In genomic region chr2:158586491-158586890, GRCh38 we compare ENCODE assay signal across 16 cellular contexts.
DNase-seq lines count a peak whose midpoint lies in the region; ATAC-seq, FAIRE-seq and TF ChIP-seq lines count a peak whose summit lies in the region.
"Had no signal": no experiment of that assay in that cellular context is flagged by ENCODE, and none has a peak within 500 bp of the region (broad histone marks: within the 10 kb centered on the region; RNA-seq: fewer than 3 reads in every experiment).

No MANE protein-coding gene starts in this region.

- TF ChIP-seq CTCF in AG04449 (IDR thresholded peaks at IDR 0.05; ENCODE audit: insufficient read depth, low read length, missing control alignments) (no peak), foreskin keratinocyte (conservative IDR thresholded peaks at IDR 0.05) (no peak)

- no peak for ATAC-seq in foreskin keratinocyte
- ATAC-seq in HG03354 (IDR thresholded peaks at IDR 0.05; ENCODE audit: poor library complexity, severe bottlenecking, unreplicated experiment): no peak
- no peak for ATAC-seq in GM18867 (IDR thresholded peaks at IDR 0.05; ENCODE audit: unreplicated experiment)
- ATAC-seq in Right ventricle myocardium inferior: no peak
- ATAC-seq: activated CD8-positive, alpha-beta memory T cell treated with anti-CD3 and anti-CD28 coated beads, Interleukin-2, amount 10 ng/mL, durations not matched to agents 7 days and 5 days; stimulated activated effector memory CD8-positive, alpha-beta T cell treated with anti-CD3 and anti-CD28 coated beads, Interleukin-12 subunit alpha, Interleukin-12 subunit beta, amount 100 ng/mL, for 72 hours had no signal

- FAIRE-seq in H54 (lab: Jason Lieb, UNC): peak; percentile 20
- FAIRE-seq: GM18507 had no signal

- H3K27ac ChIP-seq in foreskin keratinocyte: no peak overlapping the region
- H3K27ac ChIP-seq: BLaER1, esophagus squamous epithelium, prostate gland, SJCRH30 had no signal

- no peaks in the 10 kb centered on the region for H3K27me3 ChIP-seq in foreskin keratinocyte
- H3K27me3 ChIP-seq: BLaER1, esophagus squamous epithelium, SJCRH30 had no signal

- no peaks in the 10 kb centered on the region for H3K4me1 ChIP-seq in foreskin keratinocyte
- H3K4me1 ChIP-seq: esophagus squamous epithelium, prostate gland, SJCRH30 had no signal

- H3K4me3 ChIP-seq in AG04449 (ENCODE audit: low read depth, low read length): no peak overlapping the region
- H3K4me3 ChIP-seq: BLaER1, esophagus squamous epithelium, prostate gland, SJCRH30 had no signal

- no peak for TF ChIP-seq POLR2A in H54 (IDR thresholded peaks at IDR 0.05; ENCODE audit: low read depth, low read length)

- intact Hi-C loops in Right ventricle myocardium inferior (cut with DNase I): no loop called here

- peak; percentile 66 for DNase-seq in AG04449 (ENCODE audit: low read depth, low spot score)
- DNase-seq in H54 (ENCODE audit: insufficient read length, low spot score): no peak
- DNase-seq in amniotic stem cell (lab: John Stamatoyannopoulos, UW): peak; percentile 30
- peak; percentile 19 to 28 for DNase-seq in foreskin keratinocyte
- no peak for DNase-seq in NCI-H2171 treated with DMSO at 0.1 percent for 48 hours (lab: John Stamatoyannopoulos, UW)
- DNase-seq in Right ventricle myocardium inferior (ENCODE audit: missing footprints): no peak
- DNase-seq: activated CD8-positive, alpha-beta memory T cell treated with anti-CD3 and anti-CD28 coated beads, Interleukin-2, amount 10 ng/mL, durations not matched to agents 7 days and 5 days; esophagus squamous epithelium; SJCRH30; stimulated activated CD4-positive, alpha-beta T cell treated with anti-CD3 and anti-CD28 coated beads, Interleukin-2, amount 100 ng/mL, for 48 hours had no signal

- CTCF ChIA-PET in AG04449 (lab: Yijun Ruan, JAX): interaction anchor here (0.6 kb wide), 1 partner anchor 130 kb away, joined by 3 read pairs; the partner anchor contains the start of gene CCDC148

- POLR2A ChIA-PET in AG04449 (lab: Yijun Ruan, JAX): interaction anchor here (0.9 to 1.0 kb wide), 2 partner anchors 14 to 57 kb away, joined by 3 read pairs; no protein-coding TSS in a partner anchor

Comparison
In these comparisons a context has a peak if more than half of its experiments do, and no peak if none do; other contexts are left out.
1. DNase-seq: peak in AG04449 (single experiment), amniotic stem cell (single experiment) and foreskin keratinocyte (2 of 2); none in H54 (single experiment), NCI-H2171 treated with DMSO at 0.1 percent for 48 hours (single experiment) and Right ventricle myocardium inferior (single experiment).